Comparison of ENCODE assay signal across 9 cellular contexts in the genomic region with DNA sequence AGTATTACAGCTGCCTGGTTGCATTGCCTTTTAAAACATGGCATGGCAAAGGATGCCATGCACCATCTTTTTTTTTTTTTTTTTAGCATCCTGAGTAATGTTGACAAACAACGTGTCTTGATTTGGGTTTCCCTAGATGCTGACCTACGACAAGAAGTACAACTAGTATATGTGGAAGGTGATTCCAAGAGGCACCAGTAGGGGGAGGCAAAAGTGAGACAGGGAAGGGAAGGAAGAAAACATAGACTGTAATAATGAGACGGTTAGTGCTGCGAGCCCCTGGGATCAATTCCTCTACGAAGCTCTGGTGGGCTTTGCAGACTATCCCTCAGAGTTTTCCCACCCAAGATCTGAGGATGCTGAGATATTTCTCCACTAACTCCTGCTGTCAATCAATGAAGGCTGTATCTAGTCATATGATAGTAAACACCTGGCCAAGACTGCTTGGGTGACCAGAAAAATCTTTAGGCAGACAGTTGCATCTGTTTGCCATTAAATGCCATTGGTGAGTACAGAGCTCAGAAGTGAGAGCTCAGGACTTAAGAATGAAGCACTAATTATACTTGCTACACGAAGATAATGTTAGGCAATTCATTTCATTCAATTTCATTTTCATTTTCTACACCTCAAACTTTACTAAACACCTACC.
DNase-seq lines count a peak whose midpoint lies in the region; ATAC-seq and TF ChIP-seq lines count a peak whose summit lies in the region.
"Had no signal": no experiment of that assay in that cellular context is flagged by ENCODE, and none has a peak within 500 bp of the region (broad histone marks: within the 10 kb centered on the region; RNA-seq: fewer than 3 reads in every experiment).

No MANE protein-coding gene starts in this region.

- no peak overlapping the region for H3K27ac ChIP-seq in vagina
- H3K27ac ChIP-seq: BLaER1 treated with 17β-estradiol and CSF1 and Interleukin-3, amounts not matched to agents 10 nM and 100 nM had no signal

- CTCF ChIA-PET in WTC11 (lab: Charles Lee): interaction anchor here (0.6 to 1.7 kb wide), 14 partner anchors 11 to 1093 kb away, joined by 3 to 6 read pairs (median 4); no protein-coding TSS in a partner anchor

- no peaks in the 10 kb centered on the region for H3K27me3 ChIP-seq in vagina
- H3K27me3 ChIP-seq: BLaER1 treated with 17β-estradiol and CSF1 and Interleukin-3, amounts not matched to agents 10 nM and 100 nM had no signal

- H3K27me3 Mint-ChIP-seq in WTC11 (ENCODE audit: low read depth): no peaks in the 10 kb centered on the region

- no peaks in the 10 kb centered on the region for H3K36me3 ChIP-seq in vagina
- H3K36me3 ChIP-seq: BLaER1 treated with 17β-estradiol and CSF1 and Interleukin-3, amounts not matched to agents 10 nM and 100 nM had no signal

- peaks cover 2% of the 10 kb centered on the region; the same call in 1 of the 2 replicates for H3K4me1 Mint-ChIP-seq in WTC11

- POLR2A ChIA-PET in WTC11 (lab: Charles Lee): no interaction called here

- no peaks in the 10 kb centered on the region for H3K4me1 ChIP-seq in vagina
- H3K4me1 ChIP-seq: BLaER1 treated with 17β-estradiol and CSF1 and Interleukin-3, amounts not matched to agents 10 nM and 100 nM had no signal

- no peaks in the 10 kb centered on the region for H3K36me3 Mint-ChIP-seq in WTC11

- H3K4me3 Mint-ChIP-seq in WTC11: no peak overlapping the region

- intact Hi-C loops in vagina (cut with DNase I): no loop called here

- H3K27ac Mint-ChIP-seq in WTC11: no peak overlapping the region

- H3K4me3 ChIP-seq in vagina: no peak overlapping the region
- H3K4me3 ChIP-seq: BLaER1 treated with 17β-estradiol and CSF1 and Interleukin-3, amounts not matched to agents 10 nM and 100 nM had no signal

- no peak for TF ChIP-seq POLR2A in vagina (IDR thresholded peaks at IDR 0.05)

- no peaks in the 10 kb centered on the region for H3K9me3 ChIP-seq in vagina
- H3K9me3 ChIP-seq: BLaER1 treated with 17β-estradiol and CSF1 and Interleukin-3, amounts not matched to agents 10 nM and 100 nM had no signal

- DNase-seq in NCI-H2196 (lab: John Stamatoyannopoulos, UW; ENCODE audit: unreplicated experiment) (peak; percentile 0), NCI-H2196 treated with DMSO at 0.1 percent for 48 hours (lab: John Stamatoyannopoulos, UW; ENCODE audit: unreplicated experiment) (no peak), WTC11 (ENCODE audit: low spot score) (peak; percentile 81), medulla oblongata (ENCODE audit: extremely low spot score) (peak; percentile 34), vagina (ENCODE audit: extremely low spot score in 2 of 2) (no peak)
- DNase-seq in activated effector memory CD4-positive, alpha-beta T cell treated with anti-CD3 and anti-CD28 coated beads, Interleukin-2, amount 50 U/mL, for 16 hours: no peak

- no peaks in the 10 kb centered on the region for H3K9me3 Mint-ChIP-seq in WTC11

- ATAC-seq in HG03575 (IDR thresholded peaks at IDR 0.05; ENCODE audit: extremely low read depth, insufficient number of reproducible peaks, low FRiP score, unreplicated experiment) (peak; percentile 62), WTC11 (peak; percentile 97), GM19455 (IDR thresholded peaks at IDR 0.05; ENCODE audit: unreplicated experiment) (no peak)

- TF ChIP-seq CTCF in WTC11 (IDR thresholded peaks at IDR 0.05): peak; percentile 71
- TF ChIP-seq CTCF in vagina (IDR thresholded peaks at IDR 0.05): no peak

TF ChIP-seq in WTC11, 78 proteins besides CTCF, POLR2A, EP300 and RAD21:
- TF ChIP-seq EMX1 (CRISPR knock-in tag; IDR thresholded peaks at IDR 0.05) (no peak), IRF2 (CRISPR knock-in tag; IDR thresholded peaks at IDR 0.05; ENCODE audit: borderline replicate concordance, low read depth) (no peak)
TF ChIP-seq in WTC11: peak in this region for 0.

Comparison
In these comparisons a context has a peak if more than half of its experiments do, and no peak if none do; other contexts are left out.
1. DNase-seq: peak in NCI-H2196 (single experiment), WTC11 (single experiment) and medulla oblongata (single experiment); none in NCI-H2196 treated with DMSO at 0.1 percent for 48 hours (single experiment), activated effector memory CD4-positive, alpha-beta T cell treated with anti-CD3 and anti-CD28 coated beads, Interleukin-2, amount 50 U/mL, for 16 hours (single experiment) and vagina (0 of 2).